ENCODE assay signal across 2 cellular contexts in genomic region chr14:69500736-69501135, GRCh38.
TF ChIP-seq lines count a peak whose summit lies in the region.

No MANE protein-coding gene starts in this region.

TF ChIP-seq in SK-N-SH, 30 proteins besides CTCF, POLR2A, EP300 and RAD21 (continued from another document):
- TF ChIP-seq IRF3 (IDR thresholded peaks at IDR 0.05; ENCODE audit: low read depth, low read length): no peak
- no peak for TF ChIP-seq MEF2A (IDR thresholded peaks at IDR 0.05; ENCODE audit: borderline replicate concordance, low read depth)
- TF ChIP-seq GABPA (IDR thresholded peaks at IDR 0.05; ENCODE audit: low read depth): no peak
- no peak for TF ChIP-seq GATA2 (CRISPR knock-in tag; IDR thresholded peaks at IDR 0.05)
- no peak for TF ChIP-seq PBX3 (IDR thresholded peaks at IDR 0.05)
- no peak for TF ChIP-seq MXI1 (IDR thresholded peaks at IDR 0.05; ENCODE audit: low read depth, low read length)
- TF ChIP-seq ELF1 (IDR thresholded peaks at IDR 0.05): no peak
TF ChIP-seq in SK-N-SH: peak in this region for 0.

TF ChIP-seq in SK-N-SH treated with all-trans-retinoic acid at 6 μM for 48 hours, 23 proteins besides CTCF, POLR2A, EP300 and RAD21 (continued from another document):
- TF ChIP-seq GLIS3 (CRISPR knock-in tag; IDR thresholded peaks at IDR 0.05): no peak
- no peak for TF ChIP-seq CREB5 (CRISPR knock-in tag; IDR thresholded peaks at IDR 0.05; ENCODE audit: low read depth)
- no peak for TF ChIP-seq TSHZ2 (CRISPR knock-in tag; IDR thresholded peaks at IDR 0.05)
